ENCODE assay signal across 20 cellular contexts in the genomic region with DNA sequence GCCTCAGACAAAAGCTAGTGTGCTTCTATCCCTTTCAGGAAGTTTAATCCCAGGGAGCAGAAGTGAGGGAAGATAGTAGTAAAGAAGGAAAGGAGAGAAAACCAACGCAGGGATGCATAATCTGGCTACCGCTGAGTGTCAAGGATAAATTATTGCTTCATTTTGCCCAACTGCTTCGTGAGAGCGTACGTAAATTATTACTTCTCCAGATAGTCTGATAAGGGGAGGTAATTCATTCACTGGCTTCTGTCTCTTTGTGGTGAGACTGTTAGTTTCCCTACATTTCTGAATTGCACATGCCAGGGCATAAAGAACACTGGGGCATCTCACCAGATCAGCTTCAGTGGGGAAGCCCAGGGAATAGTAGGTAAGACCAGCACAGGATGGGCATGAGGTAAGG.
DNase-seq lines count a peak whose midpoint lies in the region; FAIRE-seq and TF ChIP-seq lines count a peak whose summit lies in the region.
"Had no signal": no experiment of that assay in that cellular context is flagged by ENCODE, and none has a peak within 500 bp of the region (broad histone marks: within the 10 kb centered on the region; RNA-seq: fewer than 3 reads in every experiment).

No MANE protein-coding gene starts in this region.

- H3K4me2 ChIP-seq in keratinocyte (ENCODE audit: control insufficient read depth, extremely low read depth, insufficient read depth, low read depth, low read length) = no peak overlapping the region
- H3K4me2 ChIP-seq: A549; BLaER1 treated with 17β-estradiol and CSF1 and Interleukin-3, amounts not matched to agents 10 nM and 100 nM had no signal

- dilution Hi-C loops in keratinocyte (cut with MboI; ENCODE audit: extremely low pct_ligation_motif_present, low sequenced_read_pairs) = no loop called here

- POLR2A ChIA-PET in HEK293T (lab: Yijun Ruan, JAX) = no interaction called here

- H3K79me2 ChIP-seq in keratinocyte (ENCODE audit: control insufficient read depth, insufficient read depth, low read length) = no peaks in the 10 kb centered on the region

- H3K36me3 ChIP-seq in keratinocyte (ENCODE audit: control insufficient read depth in 2 of 2, extremely low read depth in 1 of 2, insufficient read depth in 2 of 2, low read length in 2 of 2) = no peaks in the 10 kb centered on the region
- H3K36me3 ChIP-seq: BLaER1 treated with 17β-estradiol and CSF1 and Interleukin-3, amounts not matched to agents 10 nM and 100 nM had no signal

- no peak overlapping the region for H3K4me3 ChIP-seq in keratinocyte (ENCODE audit: control insufficient read depth in 2 of 3, extremely low read depth in 1 of 3, insufficient read depth in 2 of 3, low read depth in 1 of 3, low read length in 3 of 3)
- H3K4me3 ChIP-seq: A549; BLaER1 treated with 17β-estradiol and CSF1 and Interleukin-3, amounts not matched to agents 10 nM and 100 nM had no signal

- no peak overlapping the region for H3K27ac ChIP-seq in keratinocyte (ENCODE audit: control insufficient read depth, insufficient read depth, low read length)
- H3K27ac ChIP-seq: 22Rv1; A549; BLaER1 treated with 17β-estradiol and CSF1 and Interleukin-3, amounts not matched to agents 10 nM and 100 nM; C4-2B had no signal

- no peaks in the 10 kb centered on the region for H3K27me3 ChIP-seq in keratinocyte (ENCODE audit: control insufficient read depth, extremely low read depth, insufficient read depth, low read length)
- H3K27me3 ChIP-seq: BLaER1 treated with 17β-estradiol and CSF1 and Interleukin-3, amounts not matched to agents 10 nM and 100 nM had no signal

- no peaks in the 10 kb centered on the region for H4K20me1 ChIP-seq in keratinocyte (ENCODE audit: control insufficient read depth, extremely low read depth, insufficient read depth, low read length)
- H4K20me1 ChIP-seq: BLaER1 treated with 17β-estradiol and CSF1 and Interleukin-3, amounts not matched to agents 10 nM and 100 nM had no signal

- H3K9me1 ChIP-seq in keratinocyte (ENCODE audit: control insufficient read depth, extremely low read depth, insufficient read depth, low read length) = no peaks in the 10 kb centered on the region

- no peak for TF ChIP-seq CTCF in keratinocyte (optimal IDR thresholded peaks at IDR 0.05 in 1 of 3, IDR thresholded peaks at IDR 0.05 in 1 of 3, conservative IDR thresholded peaks at IDR 0.05 in 1 of 3; ENCODE audit: extremely low read depth in 1 of 3, insufficient read depth in 2 of 3, low read length in 3 of 3)

- H3K9me3 ChIP-seq in keratinocyte (ENCODE audit: control insufficient read depth, low read depth, low read length) = no peaks in the 10 kb centered on the region
- H3K9me3 ChIP-seq: A549; BLaER1 treated with 17β-estradiol and CSF1 and Interleukin-3, amounts not matched to agents 10 nM and 100 nM; Caco-2 had no signal

- CTCF ChIA-PET in HEK293T (lab: Yijun Ruan, JAX) = interaction anchor here (0.6 kb wide), 1 partner anchor 148 kb away, joined by 3 read pairs; no protein-coding TSS in a partner anchor

- FAIRE-seq in keratinocyte (lab: Jason Lieb, UNC) = no peak
- FAIRE-seq: A549, D721Med, G401.6, GM12891, GM19239 had no signal

- DNase-seq in HEK293T (ENCODE audit: extremely low spot score) (no peak), amniotic epithelial cell (ENCODE audit: low read depth) (peak; percentile 90), keratinocyte (ENCODE audit: low read depth, low spot score) (no peak), NCI-H2081 (lab: John Stamatoyannopoulos, UW) (no peak)
- DNase-seq in stimulated activated CD4-positive, alpha-beta T cell treated with anti-CD3 and anti-CD28 coated beads, Interleukin-4, amount 100 ng/mL, for 4 hours = no peak
- DNase-seq: AML-193; Caco-2; Calu3; CD4-positive, alpha-beta T cell; CD8-positive, alpha-beta T cell; DMS79 treated with DMSO at 0.1 percent for 48 hours; GF-D8 had no signal

- no peaks in the 10 kb centered on the region for H3K4me1 ChIP-seq in keratinocyte (ENCODE audit: control insufficient read depth, extremely low read depth, insufficient read depth, low read length)
- H3K4me1 ChIP-seq: A549; BLaER1 treated with 17β-estradiol and CSF1 and Interleukin-3, amounts not matched to agents 10 nM and 100 nM; Caco-2 had no signal

- no peak overlapping the region for H3K9ac ChIP-seq in keratinocyte (ENCODE audit: control insufficient read depth, extremely low read depth, insufficient read depth, low read length)
- H3K9ac ChIP-seq: BLaER1 treated with 17β-estradiol and CSF1 and Interleukin-3, amounts not matched to agents 10 nM and 100 nM had no signal

- peak overlapping the region; percentile 5 for H2AFZ ChIP-seq in keratinocyte (ENCODE audit: control insufficient read depth, low read length)

TF ChIP-seq in HEK293T, 16 proteins besides CTCF, POLR2A, EP300 and RAD21:
- TF ChIP-seq, protein P1, sequence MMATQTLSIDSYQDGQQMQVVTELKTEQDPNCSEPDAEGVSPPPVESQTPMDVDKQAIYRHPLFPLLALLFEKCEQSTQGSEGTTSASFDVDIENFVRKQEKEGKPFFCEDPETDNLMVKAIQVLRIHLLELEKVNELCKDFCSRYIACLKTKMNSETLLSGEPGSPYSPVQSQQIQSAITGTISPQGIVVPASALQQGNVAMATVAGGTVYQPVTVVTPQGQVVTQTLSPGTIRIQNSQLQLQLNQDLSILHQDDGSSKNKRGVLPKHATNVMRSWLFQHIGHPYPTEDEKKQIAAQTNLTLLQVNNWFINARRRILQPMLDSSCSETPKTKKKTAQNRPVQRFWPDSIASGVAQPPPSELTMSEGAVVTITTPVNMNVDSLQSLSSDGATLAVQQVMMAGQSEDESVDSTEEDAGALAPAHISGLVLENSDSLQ (IDR thresholded peaks at IDR 0.05) = peak; percentile 33; the same call in 1 of the 2 replicates
- TF ChIP-seq HDGF (IDR thresholded peaks at IDR 0.05; ENCODE audit: borderline replicate concordance) = no peak
TF ChIP-seq in HEK293T: peak in this region for 1.
